In genomic region chr11:91761406-91762027, GRCh38 we compare ENCODE assay signal across 16 cellular contexts.
"Had no signal": no experiment of that assay in that cellular context is flagged by ENCODE, and none has a peak within 500 bp of the region (broad histone marks: within the 10 kb centered on the region; RNA-seq: fewer than 3 reads in every experiment).

No MANE protein-coding gene starts in this region.

- DNase-seq: activated CD4-positive, alpha-beta T cell treated with anti-CD3 and anti-CD28 coated beads for 48 hours; activated CD8-positive, alpha-beta memory T cell treated with anti-CD3 and anti-CD28 coated beads, Interleukin-2, amount 50 U/mL, for 4 hours; activated CD8-positive, alpha-beta T cell treated with anti-CD3 and anti-CD28 coated beads, Interleukin-2, amount 10 ng/mL, durations not matched to agents 7 days and 5 days; activated gamma-delta T cell; activated T-cell treated with anti-CD3 and anti-CD28 coated beads, Interleukin-2, amount 50 U/mL, for 48 hours; amniotic stem cell; cortex of kidney; effector CD4-positive, alpha-beta T cell; esophagus squamous epithelium; hippocampal formation; left cardiac atrium; naive B cell; T-helper 2 cell had no signal

- H3K9me3 ChIP-seq: esophagus squamous epithelium, neutrophil, thoracic aorta had no signal

- H3K36me3 ChIP-seq: esophagus squamous epithelium, neutrophil, thoracic aorta had no signal

- H3K4me1 ChIP-seq: esophagus squamous epithelium had no signal

- H3K4me3 ChIP-seq: esophagus squamous epithelium, lung, thoracic aorta had no signal

- H3K27ac ChIP-seq: esophagus squamous epithelium, neutrophil, thoracic aorta had no signal

- H3K27me3 ChIP-seq: esophagus squamous epithelium, neutrophil had no signal
